19 cellular contexts compared by ENCODE assay signal in the genomic region with DNA sequence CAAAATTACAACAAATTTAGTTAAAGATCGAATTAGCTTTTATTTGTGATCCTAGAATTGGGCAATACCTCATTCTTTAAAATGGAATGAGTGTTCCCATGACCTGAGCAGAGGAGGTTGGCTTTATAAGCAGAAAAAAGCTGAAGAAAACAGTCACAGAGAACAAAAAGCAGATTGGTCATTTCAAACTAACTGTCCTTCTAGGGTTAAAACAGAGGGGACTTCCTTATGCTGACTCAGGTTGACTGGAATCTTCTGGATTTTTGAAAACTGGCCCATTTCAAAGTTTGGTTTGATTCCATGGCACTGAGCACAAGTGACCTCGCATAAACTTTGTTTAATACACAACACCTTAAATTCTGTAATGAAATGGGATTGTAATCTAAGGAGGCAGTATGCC. TPM values are rescaled to one million over a fixed set of nuclear protein-coding genes. Genes with fewer than 3 reads are reported as not detected.
DNase-seq lines count a peak whose midpoint lies in the region.
"Had no signal": no experiment of that assay in that cellular context is flagged by ENCODE, and none has a peak within 500 bp of the region (broad histone marks: within the 10 kb centered on the region; RNA-seq: fewer than 3 reads in every experiment).

No MANE protein-coding gene starts in this region.

- no peaks in the 10 kb centered on the region for H3K27me3 ChIP-seq in layer of hippocampus (ENCODE audit: control insufficient read depth, insufficient read depth, low read length)
- H3K27me3 ChIP-seq: ovary had no signal

- DNase-seq in GM03348 (ENCODE audit: low spot score) (peak; percentile 31), astrocyte of the hippocampus (ENCODE audit: low read depth, low spot score) (peak; percentile 74), OCI-M2 (lab: John Stamatoyannopoulos, UW; ENCODE audit: unreplicated experiment) (no peak), NCI-H524 treated with DMSO at 0.1 percent for 48 hours (lab: John Stamatoyannopoulos, UW) (no peak)
- DNase-seq in stimulated activated naive CD4-positive, alpha-beta T cell (lab: John Stamatoyannopoulos, UW): no peak
- DNase-seq in activated effector memory CD4-positive, alpha-beta T cell treated with Interleukin-2 at 50 U/mL for 16 hours: no peak
- DNase-seq: activated CD4-positive, alpha-beta T cell treated with anti-CD3 and anti-CD28 coated beads for 48 hours; activated naive CD8-positive, alpha-beta T cell treated with anti-CD3 and anti-CD28 coated beads, Interleukin-2, amount 10 ng/mL, durations not matched to agents 7 days and 5 days; activated T-cell treated with anti-CD3 and anti-CD28 coated beads for 4 hours; CD4-positive, CD25-positive, alpha-beta regulatory T cell; DMS79 treated with DMSO at 0.1 percent for 48 hours; NCI-H526 treated with DMSO at 0.1 percent for 48 hours; ovary; stimulated activated CD4-positive, alpha-beta T cell treated with anti-CD3 and anti-CD28 coated beads, Interleukin-12 subunit alpha, Interleukin-12 subunit beta, amount 100 ng/mL, for 4 hours; stimulated activated naive CD8-positive, alpha-beta T cell treated with anti-CD3 and anti-CD28 coated beads, Interleukin-15, Interleukin-2, amounts not matched to agents 100 U/mL and 50 U/mL, for 24 hours; T1000 had no signal

- H3K27ac ChIP-seq in layer of hippocampus (ENCODE audit: low read depth, low read length) (peak overlapping the region; percentile 13), temporal lobe (ENCODE audit: low read depth, low read length) (peak overlapping the region; percentile 39)
- H3K27ac ChIP-seq: ovary had no signal

RNA-seq across cellular contexts. Expression of a gene that starts 17.6 kb away (rescaled TPM):
- total RNA-seq in temporal lobe: 35.2 TPM
- total RNA-seq: CD4-positive, CD25-positive, alpha-beta regulatory T cell; OCI-LY7 had no signal

Comparison
In these comparisons a context has a peak if more than half of its experiments do, and no peak if none do; other contexts are left out.
1. DNase-seq: peak in GM03348 (single experiment) and astrocyte of the hippocampus (single experiment); none in OCI-M2 (single experiment), stimulated activated naive CD4-positive, alpha-beta T cell (0 of 6), activated effector memory CD4-positive, alpha-beta T cell treated with Interleukin-2 at 50 U/mL for 16 hours (single experiment) and NCI-H524 treated with DMSO at 0.1 percent for 48 hours (single experiment).